In genomic region chr2:145230546-145230945, GRCh38 we compare ENCODE assay signal across 24 cellular contexts.
DNase-seq lines count a peak whose midpoint lies in the region; TF ChIP-seq lines count a peak whose summit lies in the region.
"Had no signal": no experiment of that assay in that cellular context is flagged by ENCODE, and none has a peak within 500 bp of the region (broad histone marks: within the 10 kb centered on the region; RNA-seq: fewer than 3 reads in every experiment).

No MANE protein-coding gene starts in this region.

- H3K27me3 Mint-ChIP-seq in activated CD4-positive, alpha-beta memory T cell treated with anti-CD3 and anti-CD28 coated beads for 36 hours, result no peaks in the 10 kb centered on the region
- H3K27me3 Mint-ChIP-seq: memory B cell had no signal

- no peak overlapping the region for H2BK15ac ChIP-seq in mesenchymal stem cell (ENCODE audit: low read depth, poor library complexity, severe bottlenecking)

- H3K4ac ChIP-seq in mesenchymal stem cell (ENCODE audit: low read depth in 1 of 2, low read length in 2 of 2), result no peak overlapping the region

- no peak overlapping the region for H3K14ac ChIP-seq in mesenchymal stem cell (ENCODE audit: low read length in 2 of 2)

- H3K4me1 ChIP-seq in mesenchymal stem cell (ENCODE audit: control insufficient read depth, insufficient read depth, low read depth, low read length), result no peaks in the 10 kb centered on the region
- H3K4me1 ChIP-seq: psoas muscle had no signal

- H2BK120ac ChIP-seq in mesenchymal stem cell (ENCODE audit: low read depth, low read length), result no peak overlapping the region

- POLR2A ChIA-PET in activated CD4-positive, alpha-beta memory T cell treated with anti-CD3 and anti-CD28 coated beads for 36 hours (lab: Charles Lee), result no interaction called here

- intact Hi-C loops in activated CD4-positive, alpha-beta memory T cell treated with anti-CD3 and anti-CD28 coated beads for 36 hours (cut with micrococcal nuclease), result no loop called here

- H4K8ac ChIP-seq in mesenchymal stem cell (ENCODE audit: low read length), result no peak overlapping the region

- H3K9me3 Mint-ChIP-seq in activated CD4-positive, alpha-beta memory T cell treated with anti-CD3 and anti-CD28 coated beads for 36 hours, result no peaks in the 10 kb centered on the region
- H3K9me3 Mint-ChIP-seq: H9, memory B cell had no signal

- H3K4me3 Mint-ChIP-seq in activated CD4-positive, alpha-beta memory T cell treated with anti-CD3 and anti-CD28 coated beads for 36 hours, result no peak overlapping the region
- H3K4me3 Mint-ChIP-seq: activated CD4-positive, alpha-beta T cell treated with anti-CD3 and anti-CD28 coated beads for 36 hours; H9; memory B cell had no signal

- H2BK12ac ChIP-seq in mesenchymal stem cell (ENCODE audit: low read length in 2 of 2), result no peak overlapping the region

- H3K18ac ChIP-seq in mesenchymal stem cell (ENCODE audit: low read depth in 1 of 2, low read length in 2 of 2), result no peak overlapping the region

- in situ Hi-C loops in astrocyte of the spinal cord (cut with HindIII; ENCODE audit: low sequenced_read_pairs), result no loop called here

- no peak overlapping the region for H3K4me2 ChIP-seq in mesenchymal stem cell (ENCODE audit: low read length, poor library complexity, severe bottlenecking)

- H3K36me3 ChIP-seq in mesenchymal stem cell (ENCODE audit: control insufficient read depth in 1 of 2, insufficient read depth in 2 of 2, low read depth in 1 of 2, low read length in 2 of 2), result no peaks in the 10 kb centered on the region
- H3K36me3 ChIP-seq: MG63 had no signal

- H3K27ac ChIP-seq in mesenchymal stem cell (ENCODE audit: low read length, poor library complexity, severe bottlenecking), result no peak overlapping the region
- H3K27ac ChIP-seq: psoas muscle had no signal

- no peak overlapping the region for H3K23ac ChIP-seq in mesenchymal stem cell (ENCODE audit: low read length in 2 of 2)

- H3K79me1 ChIP-seq in mesenchymal stem cell (replicated peaks; ENCODE audit: low read length, poor library complexity, severe bottlenecking), result no peaks in the 10 kb centered on the region

- no peaks in the 10 kb centered on the region for H3K9me3 ChIP-seq in mesenchymal stem cell (ENCODE audit: control insufficient read depth, low read length)
- H3K9me3 ChIP-seq: MG63, psoas muscle had no signal

- CTCF ChIA-PET in activated CD4-positive, alpha-beta memory T cell treated with anti-CD3 and anti-CD28 coated beads for 36 hours (lab: Charles Lee), result no interaction called here

- no peak for TF ChIP-seq CTCF in AG10803 (conservative IDR thresholded peaks at IDR 0.05; ENCODE audit: low read length)
- no peak for TF ChIP-seq CTCF in astrocyte of the spinal cord (IDR thresholded peaks at IDR 0.05; ENCODE audit: low read depth, low read length)

- no peaks in the 10 kb centered on the region for H3K4me1 Mint-ChIP-seq in activated CD4-positive, alpha-beta memory T cell treated with anti-CD3 and anti-CD28 coated beads for 36 hours (ENCODE audit: low read depth)
- H3K4me1 Mint-ChIP-seq: activated CD4-positive, alpha-beta T cell treated with anti-CD3 and anti-CD28 coated beads for 36 hours had no signal

- H2BK5ac ChIP-seq in mesenchymal stem cell (ENCODE audit: low read depth, low read length, poor library complexity, severe bottlenecking), result no peak overlapping the region

- no peak overlapping the region for H2AFZ ChIP-seq in mesenchymal stem cell (ENCODE audit: low read depth, low read length)

- H3K27me3 ChIP-seq in mesenchymal stem cell (ENCODE audit: control insufficient read depth in 1 of 2, insufficient read depth in 1 of 2, low read length in 2 of 2), result no peaks in the 10 kb centered on the region
- H3K27me3 ChIP-seq: MG63 had no signal

- H3K27ac Mint-ChIP-seq in activated CD4-positive, alpha-beta memory T cell treated with anti-CD3 and anti-CD28 coated beads for 36 hours, result no peak overlapping the region
- H3K27ac Mint-ChIP-seq: activated CD4-positive, alpha-beta T cell treated with anti-CD3 and anti-CD28 coated beads for 36 hours; H9; memory B cell had no signal

- no peak overlapping the region for H2AK5ac ChIP-seq in mesenchymal stem cell (ENCODE audit: low read length, severe bottlenecking)

- 33% methylated on average over 3 of the region's 3 CpGs for WGBS in mesenchymal stem cell

- H3K4me3 ChIP-seq in AG10803 (ENCODE audit: low read length), result no peak overlapping the region
- no peak overlapping the region for H3K4me3 ChIP-seq in astrocyte of the spinal cord (ENCODE audit: low read depth, low read length)
- no peak overlapping the region for H3K4me3 ChIP-seq in mesenchymal stem cell (ENCODE audit: insufficient read depth in 1 of 2, low read depth in 1 of 2, low read length in 2 of 2)
- H3K4me3 ChIP-seq: MG63, psoas muscle had no signal

- H4K91ac ChIP-seq in mesenchymal stem cell (ENCODE audit: low read length), result no peak overlapping the region

- DNase-seq in AG10803 (ENCODE audit: low read depth) (peak; percentile 44), HCEC 1CT (peak; percentile 52), astrocyte of the spinal cord (ENCODE audit: low read depth, low spot score) (peak; percentile 52), mesenchymal stem cell (peak; percentile 12), NCI-H446 treated with DMSO at 0.1 percent for 48 hours (lab: John Stamatoyannopoulos, UW) (no peak), NCI-H2107 (lab: John Stamatoyannopoulos, UW) (no peak)
- no peak for DNase-seq in stimulated activated CD8-positive, alpha-beta memory T cell treated with anti-CD3 and anti-CD28 coated beads, Interleukin-4, amount 100 ng/mL, for 48 hours
- no peak for DNase-seq in activated CD4-positive, alpha-beta memory T cell treated with anti-CD3 and anti-CD28 coated beads for 36 hours
- DNase-seq: activated CD4-positive, alpha-beta T cell treated with anti-CD3 and anti-CD28 coated beads for 36 hours; activated CD8-positive, alpha-beta memory T cell treated with anti-CD3 and anti-CD28 coated beads for 24 hours; activated T-cell treated with anti-CD3 and anti-CD28 coated beads, Interleukin-2, amount 50 U/mL, for 1 hour; cortex of kidney; GDM1; glutamatergic neuron; H9; kidney glomerular epithelial cell; MG63; NCI-H1417 treated with DMSO at 0.1 percent for 48 hours; NCI-H2081 treated with DMSO at 0.1 percent for 48 hours; NCI-H82; psoas muscle; T-helper 2 cell; trophoblast cell had no signal

- H3K36me3 Mint-ChIP-seq in activated CD4-positive, alpha-beta memory T cell treated with anti-CD3 and anti-CD28 coated beads for 36 hours, result no peaks in the 10 kb centered on the region
- H3K36me3 Mint-ChIP-seq: memory B cell had no signal

- H3K9ac ChIP-seq in mesenchymal stem cell (ENCODE audit: low read length), result no peak overlapping the region

Comparison
In these comparisons a context has a peak if more than half of its experiments do, and no peak if none do; other contexts are left out.
1. DNase-seq: peak in AG10803 (single experiment), HCEC 1CT (single experiment), astrocyte of the spinal cord (single experiment) and mesenchymal stem cell (single experiment); none in NCI-H446 treated with DMSO at 0.1 percent for 48 hours (single experiment), stimulated activated CD8-positive, alpha-beta memory T cell treated with anti-CD3 and anti-CD28 coated beads, Interleukin-4, amount 100 ng/mL, for 48 hours (single experiment), activated CD4-positive, alpha-beta memory T cell treated with anti-CD3 and anti-CD28 coated beads for 36 hours (single experiment) and NCI-H2107 (single experiment).